15 cellular contexts compared by ENCODE assay signal in genomic region chr9:126211441-126212074, GRCh38.
A peak's percentile ranks its signal among the peaks of the same experiment; 100 is the strongest.
DNase-seq lines count a peak whose midpoint lies in the region; ATAC-seq, FAIRE-seq and TF ChIP-seq lines count a peak whose summit lies in the region.
"Had no signal": no experiment of that assay in that cellular context is flagged by ENCODE, and none has a peak within 500 bp of the region (broad histone marks: within the 10 kb centered on the region; RNA-seq: fewer than 3 reads in every experiment).

No MANE protein-coding gene starts in this region.

- H3K27me3 ChIP-seq in BLaER1 treated with 17β-estradiol and CSF1 and Interleukin-3, amounts not matched to agents 10 nM and 100 nM: no peaks in the 10 kb centered on the region
- H3K27me3 ChIP-seq in bronchial epithelial cell (ENCODE audit: control insufficient read depth, insufficient read depth, low read length) (no peaks in the 10 kb centered on the region), endodermal cell (ENCODE audit: control insufficient read depth, insufficient read depth, low read length, poor library complexity, severe bottlenecking) (no peaks in the 10 kb centered on the region)
- H3K27me3 ChIP-seq: BE2C had no signal

- peak overlapping the region in 2 of 11 experiments; percentile 45 to 46; a peak in 3 of 22 replicates for H3K27ac ChIP-seq in BLaER1 treated with 17β-estradiol and CSF1 and Interleukin-3, amounts not matched to agents 10 nM and 100 nM
- H3K27ac ChIP-seq in endodermal cell (ENCODE audit: low read depth, low read length): no peak overlapping the region

- peak overlapping the region; percentile 7 to 73 (median 44); a peak in 17 of 22 replicates for H3K4me2 ChIP-seq in BLaER1 treated with 17β-estradiol and CSF1 and Interleukin-3, amounts not matched to agents 10 nM and 100 nM

- FAIRE-seq in bronchial epithelial cell (lab: Jason Lieb, UNC): peak; percentile 79
- FAIRE-seq: H1 had no signal

- H3K4me1 ChIP-seq in BLaER1 treated with 17β-estradiol and CSF1 and Interleukin-3, amounts not matched to agents 10 nM and 100 nM: peaks cover 6 to 34% (median 17%) of the 10 kb centered on the region in 10 experiments
- H3K4me1 ChIP-seq in endodermal cell (ENCODE audit: control insufficient read depth, insufficient read depth, low read length): no peaks in the 10 kb centered on the region
- H3K4me1 ChIP-seq: BE2C had no signal

- no peaks in the 10 kb centered on the region for H3K36me3 Mint-ChIP-seq in endodermal cell (ENCODE audit: low read depth)
- H3K36me3 Mint-ChIP-seq: CD14-positive monocyte; CD4-positive, alpha-beta memory T cell had no signal

- no peak overlapping the region for H3K27ac Mint-ChIP-seq in endodermal cell
- H3K27ac Mint-ChIP-seq: CD14-positive monocyte; CD4-positive, alpha-beta memory T cell; H9 had no signal

- H3K36me3 ChIP-seq in BLaER1 treated with 17β-estradiol and CSF1 and Interleukin-3, amounts not matched to agents 10 nM and 100 nM: peaks cover 0 to 12% (median 0%) of the 10 kb centered on the region in 11 experiments; a peak in 3 of 22 replicates
- H3K36me3 ChIP-seq in bronchial epithelial cell (ENCODE audit: control insufficient read depth, insufficient read depth, low read length): no peaks in the 10 kb centered on the region
- H3K36me3 ChIP-seq in endodermal cell (ENCODE audit: control insufficient read depth, insufficient read depth, low read length): no peaks in the 10 kb centered on the region
- H3K36me3 ChIP-seq: BE2C had no signal

- peaks cover 10% of the 10 kb centered on the region for H3K9me3 Mint-ChIP-seq in endodermal cell

- H3K4me1 Mint-ChIP-seq in endodermal cell: no peaks in the 10 kb centered on the region
- H3K4me1 Mint-ChIP-seq: CD4-positive, alpha-beta memory T cell; H9 had no signal

- peaks cover 6% of the 10 kb centered on the region for H3K27me3 Mint-ChIP-seq in endodermal cell (ENCODE audit: insufficient read depth)

- TF ChIP-seq CTCF in AG10803 (conservative IDR thresholded peaks at IDR 0.05; ENCODE audit: low read length) (no peak), bronchial epithelial cell (IDR thresholded peaks at IDR 0.05; ENCODE audit: insufficient read depth, low read length, severe bottlenecking) (no peak), endodermal cell (conservative IDR thresholded peaks at IDR 0.05) (no peak)

- no peak overlapping the region for H3K9ac ChIP-seq in BLaER1 treated with 17β-estradiol and CSF1 and Interleukin-3, amounts not matched to agents 10 nM and 100 nM
- H3K9ac ChIP-seq in endodermal cell (ENCODE audit: extremely low read depth, low read length, poor library complexity, severe bottlenecking): no peak overlapping the region

- peak; percentile 17 for DNase-seq in AG10803 (ENCODE audit: low read depth)
- peak; percentile 51 for DNase-seq in bronchial epithelial cell (ENCODE audit: low read depth)
- DNase-seq in fibroblast of peridontal ligament (ENCODE audit: extremely low read depth): peak; percentile 14
- DNase-seq in cortex of kidney (lab: John Stamatoyannopoulos, UW): no peak
- DNase-seq in endodermal cell: no peak
- DNase-seq: BE2C; Calu3; CD4-positive, alpha-beta memory T cell; DMS79 treated with DMSO at 0.1 percent for 48 hours; GF-D8; H9 had no signal

- no peak overlapping the region for H3K4me3 ChIP-seq in AG10803 (ENCODE audit: low read length)
- no peak overlapping the region for H3K4me3 ChIP-seq in BLaER1 treated with 17β-estradiol and CSF1 and Interleukin-3, amounts not matched to agents 10 nM and 100 nM
- H3K4me3 ChIP-seq in bronchial epithelial cell (ENCODE audit: low read depth, low read length): no peak overlapping the region
- no peak overlapping the region for H3K4me3 ChIP-seq in endodermal cell (ENCODE audit: low read length)

- H3K9me3 ChIP-seq in BLaER1 treated with 17β-estradiol and CSF1 and Interleukin-3, amounts not matched to agents 10 nM and 100 nM (replicated peaks in 1 of 11): peaks cover 26 to 56% (median 43%) of the 10 kb centered on the region in 11 experiments
- H3K9me3 ChIP-seq in endodermal cell (ENCODE audit: control insufficient read depth, low read length): peaks cover 12% of the 10 kb centered on the region
- H3K9me3 ChIP-seq: BE2C had no signal

- WGBS in endodermal cell (ENCODE audit: insufficient coverage in 1 of 2, insufficient read length in 1 of 2), 2 experiments: 89 to 96% methylated on average over 3 of the region's 3 CpGs

- H3K4me3 Mint-ChIP-seq in endodermal cell: no peak overlapping the region
- H3K4me3 Mint-ChIP-seq: CD14-positive monocyte; CD4-positive, alpha-beta memory T cell; H9 had no signal

- ATAC-seq in HG03095 (IDR thresholded peaks at IDR 0.05; ENCODE audit: unreplicated experiment): no peak

- H4K20me1 ChIP-seq in BLaER1 treated with 17β-estradiol and CSF1 and Interleukin-3, amounts not matched to agents 10 nM and 100 nM: no peaks in the 10 kb centered on the region

Comparison
In these comparisons a context has a peak if more than half of its experiments do, and no peak if none do; other contexts are left out.
1. DNase-seq: peak in AG10803 (single experiment), bronchial epithelial cell (single experiment) and fibroblast of peridontal ligament (single experiment); none in cortex of kidney (single experiment) and endodermal cell (single experiment).